Comparison of ENCODE assay signal across 19 cellular contexts in the genomic region with DNA sequence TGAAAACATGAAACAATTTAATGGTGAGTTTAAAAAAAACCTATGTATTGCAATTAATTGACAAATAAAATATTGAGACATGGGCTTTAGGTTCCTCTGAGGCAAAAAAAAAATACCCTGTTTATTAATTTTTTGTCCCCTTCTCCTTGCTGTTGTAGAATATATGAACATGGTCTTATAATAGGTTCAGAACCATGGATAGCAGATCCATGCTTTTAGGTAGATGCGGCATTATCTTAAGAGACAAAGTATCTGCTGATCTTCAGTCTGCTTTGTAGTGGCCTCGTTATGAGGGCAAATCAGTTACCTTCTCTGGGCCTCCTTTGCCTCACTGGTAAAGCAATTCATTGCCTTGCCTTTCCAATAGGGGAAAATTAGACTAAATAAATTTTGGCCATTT.
DNase-seq lines count a peak whose midpoint lies in the region; ATAC-seq, FAIRE-seq and TF ChIP-seq lines count a peak whose summit lies in the region.
"Had no signal": no experiment of that assay in that cellular context is flagged by ENCODE, and none has a peak within 500 bp of the region (broad histone marks: within the 10 kb centered on the region; RNA-seq: fewer than 3 reads in every experiment).

No MANE protein-coding gene starts in this region.

- no peak overlapping the region for H3K4me3 ChIP-seq in HepG2 (replicated peaks in 1 of 3; ENCODE audit: insufficient read depth in 1 of 3, low read depth in 2 of 3, low read length in 3 of 3)
- no peak overlapping the region for H3K4me3 ChIP-seq in right lobe of liver
- no peak overlapping the region for H3K4me3 ChIP-seq in adipocyte (ENCODE audit: low read length)
- H3K4me3 ChIP-seq in vagina: no peak overlapping the region
- H3K4me3 ChIP-seq: PC-9 had no signal

- peaks cover 5% of the 10 kb centered on the region for H3K9me3 Mint-ChIP-seq in natural killer cell treated with Interleukin-12 subunit alpha and Interleukin-12 subunit beta and Interleukin-15 and Interleukin-18, amount 100 ng/mL, for 72 hours

- CTCF ChIA-PET in HepG2 (lab: Yijun Ruan, JAX; ENCODE audit: low intra/inter-chr PET ratio, low total read pairs): no interaction called here

- H3K9ac ChIP-seq in HepG2 (ENCODE audit: insufficient read depth, low read depth, low read length) (no peak overlapping the region), adipocyte (ENCODE audit: low read length) (no peak overlapping the region)

- TF ChIP-seq EP300 in HepG2 (IDR thresholded peaks at IDR 0.05; ENCODE audit: low read depth in 2 of 2, low read length in 2 of 2) (no peak), HepG2 (CRISPR knock-in tag; IDR thresholded peaks at IDR 0.05; ENCODE audit: borderline replicate concordance) (no peak)

- no peak for TF ChIP-seq RAD21 in HepG2 (CRISPR knock-in tag; IDR thresholded peaks at IDR 0.05)

- H3K4me1 Mint-ChIP-seq in natural killer cell treated with Interleukin-12 subunit alpha and Interleukin-12 subunit beta and Interleukin-15 and Interleukin-18, amount 100 ng/mL, for 72 hours (ENCODE audit: low read depth in 2 of 2): no peaks in the 10 kb centered on the region
- H3K4me1 Mint-ChIP-seq: CD4-positive, CD25-positive, alpha-beta regulatory T cell had no signal

- TF ChIP-seq POLR2A in HepG2 (IDR thresholded peaks at IDR 0.05; ENCODE audit: insufficient read depth in 1 of 2, low read depth in 2 of 2, low read length in 2 of 2) (no peak), right lobe of liver (IDR thresholded peaks at IDR 0.05) (no peak), vagina (IDR thresholded peaks at IDR 0.05) (no peak)

- TF ChIP-seq CTCF in HepG2 (CRISPR knock-in tag; IDR thresholded peaks at IDR 0.05): no peak
- no peak for TF ChIP-seq CTCF in right lobe of liver (IDR thresholded peaks at IDR 0.05)
- no peak for TF ChIP-seq CTCF in vagina (IDR thresholded peaks at IDR 0.05)

- FAIRE-seq in HepG2 (lab: Jason Lieb, UNC): no peak
- FAIRE-seq: GM12892, GM19239 had no signal

- in situ Hi-C loops in HepG2 (cut with HindIII; ENCODE audit: extremely low pct_ligation_motif_present, low pct_unique_long_range_greater_than_20kb): no loop called here

- H3K27ac Mint-ChIP-seq in natural killer cell treated with Interleukin-12 subunit alpha and Interleukin-12 subunit beta and Interleukin-15 and Interleukin-18, amount 100 ng/mL, for 72 hours: no peak overlapping the region
- H3K27ac Mint-ChIP-seq: CD4-positive, CD25-positive, alpha-beta regulatory T cell; HFFc6 had no signal

- H3K36me3 ChIP-seq in HepG2 (replicated peaks in 1 of 2; ENCODE audit: control insufficient read depth in 1 of 2, insufficient read depth in 2 of 2, low read length in 2 of 2): no peaks in the 10 kb centered on the region
- no peaks in the 10 kb centered on the region for H3K36me3 ChIP-seq in right lobe of liver
- H3K36me3 ChIP-seq in adipocyte (ENCODE audit: control insufficient read depth, insufficient read depth, low read length, severe bottlenecking): no peaks in the 10 kb centered on the region
- no peaks in the 10 kb centered on the region for H3K36me3 ChIP-seq in vagina

- H3K27me3 ChIP-seq in HepG2 (ENCODE audit: control insufficient read depth in 1 of 2, insufficient read depth in 2 of 2, low read length in 2 of 2) (no peaks in the 10 kb centered on the region), right lobe of liver (no peaks in the 10 kb centered on the region), adipocyte (replicated peaks; ENCODE audit: control insufficient read depth, insufficient read depth, low read length) (no peaks in the 10 kb centered on the region), vagina (no peaks in the 10 kb centered on the region)

- intact Hi-C loops in HepG2 (cut with micrococcal nuclease; ENCODE audit: unreplicated experiment): no loop called here
- intact Hi-C loops in right lobe of liver (cut with DNase I): no loop called here
- intact Hi-C loops in vagina (cut with DNase I): no loop called here

- H3K27ac ChIP-seq in HepG2 (ENCODE audit: extremely low read length, insufficient read depth, low read length) (no peak overlapping the region), right lobe of liver (no peak overlapping the region), vagina (no peak overlapping the region)
- H3K27ac ChIP-seq: PC-9 had no signal

- BruUV-seq in HepG2 (replicated peaks; lab: Mats Ljungman, UMichigan): no TSS peak

- H3K4me1 ChIP-seq in HepG2 (ENCODE audit: insufficient read depth, low read length) (no peaks in the 10 kb centered on the region), right lobe of liver (no peaks in the 10 kb centered on the region), adipocyte (ENCODE audit: control insufficient read depth, insufficient read depth, low read length) (no peaks in the 10 kb centered on the region), vagina (no peaks in the 10 kb centered on the region)

- ATAC-seq in HepG2 (no peak), right lobe of liver (no peak), GM18867 (IDR thresholded peaks at IDR 0.05; ENCODE audit: unreplicated experiment) (no peak)
- no peak for ATAC-seq in natural killer cell treated with Interleukin-12 subunit alpha and Interleukin-12 subunit beta and Interleukin-15 and Interleukin-18, amount 100 ng/mL, for 72 hours

- no peak overlapping the region for H3K4me2 ChIP-seq in HepG2 (ENCODE audit: low read depth, low read length)
- H3K4me2 ChIP-seq: PC-9 had no signal

- H3K4me3 Mint-ChIP-seq in natural killer cell treated with Interleukin-12 subunit alpha and Interleukin-12 subunit beta and Interleukin-15 and Interleukin-18, amount 100 ng/mL, for 72 hours: no peak overlapping the region
- H3K4me3 Mint-ChIP-seq: CD4-positive, CD25-positive, alpha-beta regulatory T cell; HFFc6 had no signal

- no peaks in the 10 kb centered on the region for H3K79me2 ChIP-seq in HepG2 (ENCODE audit: insufficient read depth, low read length)

- 33% methylated on average over 2 of the region's 2 CpGs for WGBS in HepG2 (ENCODE audit: low lambda C conversion rate)
- 46% methylated on average over 2 of the region's 2 CpGs for WGBS in right lobe of liver (ENCODE audit: insufficient coverage, low coverage, low lambda C conversion rate, missing lambda C conversion rate)

- no peaks in the 10 kb centered on the region for H4K20me1 ChIP-seq in HepG2 (ENCODE audit: insufficient read depth, low read length)

- H2AFZ ChIP-seq in HepG2 (ENCODE audit: low read length): no peak overlapping the region
- H2AFZ ChIP-seq: PC-9 had no signal

- DNase-seq in HepG2 (ENCODE audit: low spot score): no peak
- no peak for DNase-seq in right lobe of liver
- DNase-seq in adipocyte (ENCODE audit: low read depth): peak; percentile 3
- DNase-seq in iPS-NIHi7 (ENCODE audit: extremely low spot score): peak; percentile 19
- no peak for DNase-seq in vagina (ENCODE audit: extremely low spot score in 2 of 2)
- no peak for DNase-seq in natural killer cell treated with Interleukin-12 subunit alpha and Interleukin-12 subunit beta and Interleukin-15 and Interleukin-18, amount 100 ng/mL, for 72 hours (ENCODE audit: low spot score)
- DNase-seq in stimulated activated CD4-positive, alpha-beta T cell treated with anti-CD3 and anti-CD28 coated beads, Interleukin-4, amount 100 ng/mL, for 24 hours: no peak
- DNase-seq: AML-193; CD4-positive, CD25-positive, alpha-beta regulatory T cell; DMS79; HFFc6; NCI-H1417 treated with DMSO at 0.1 percent for 48 hours; NCI-H2081 treated with DMSO at 0.1 percent for 48 hours; NCI-H526; PC-9; Right ventricle myocardium superior had no signal

- H3K9me3 ChIP-seq in HepG2 (ENCODE audit: low read length): no peaks in the 10 kb centered on the region
- H3K9me3 ChIP-seq in right lobe of liver: no peaks in the 10 kb centered on the region
- H3K9me3 ChIP-seq in adipocyte (ENCODE audit: control insufficient read depth, low read length): no peaks in the 10 kb centered on the region
- H3K9me3 ChIP-seq in vagina: no peaks in the 10 kb centered on the region

- POLR2A ChIA-PET in HepG2 (lab: Yijun Ruan, JAX): no interaction called here

- H3K27me3 Mint-ChIP-seq in natural killer cell treated with Interleukin-12 subunit alpha and Interleukin-12 subunit beta and Interleukin-15 and Interleukin-18, amount 100 ng/mL, for 72 hours: no peaks in the 10 kb centered on the region
- H3K27me3 Mint-ChIP-seq: CD4-positive, CD25-positive, alpha-beta regulatory T cell had no signal

- H3K36me3 Mint-ChIP-seq in natural killer cell treated with Interleukin-12 subunit alpha and Interleukin-12 subunit beta and Interleukin-15 and Interleukin-18, amount 100 ng/mL, for 72 hours: no peaks in the 10 kb centered on the region
- H3K36me3 Mint-ChIP-seq: CD4-positive, CD25-positive, alpha-beta regulatory T cell had no signal

TF ChIP-seq in HepG2, 621 proteins besides CTCF, POLR2A, EP300 and RAD21 (continues in another document):
- TF ChIP-seq ZNF616 (CRISPR knock-in tag; IDR thresholded peaks at IDR 0.05; ENCODE audit: low read depth) (no peak), MIER2 (CRISPR knock-in tag; IDR thresholded peaks at IDR 0.05) (peak; percentile 87), TARDBP (CRISPR knock-in tag; IDR thresholded peaks at IDR 0.05) (no peak)
- TF ChIP-seq, protein P1, sequence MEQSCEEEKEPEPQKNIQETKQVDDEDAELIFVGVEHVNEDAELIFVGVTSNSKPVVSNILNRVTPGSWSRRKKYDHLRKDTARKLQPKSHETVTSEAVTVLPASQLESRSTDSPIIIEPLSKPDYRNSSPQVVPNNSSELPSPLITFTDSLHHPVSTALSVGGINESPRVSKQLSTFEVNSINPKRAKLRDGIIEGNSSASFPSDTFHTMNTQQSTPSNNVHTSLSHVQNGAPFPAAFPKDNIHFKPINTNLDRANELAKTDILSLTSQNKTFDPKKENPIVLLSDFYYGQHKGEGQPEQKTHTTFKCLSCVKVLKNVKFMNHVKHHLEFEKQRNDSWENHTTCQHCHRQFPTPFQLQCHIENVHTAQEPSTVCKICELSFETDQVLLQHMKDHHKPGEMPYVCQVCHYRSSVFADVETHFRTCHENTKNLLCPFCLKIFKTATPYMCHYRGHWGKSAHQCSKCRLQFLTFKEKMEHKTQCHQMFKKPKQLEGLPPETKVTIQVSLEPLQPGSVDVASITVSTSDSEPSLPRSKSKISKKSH (CRISPR knock-in tag; IDR thresholded peaks at IDR 0.05; ENCODE audit: borderline replicate concordance): no peak

Comparison
In these comparisons a context has a peak if more than half of its experiments do, and no peak if none do; other contexts are left out.
1. DNase-seq: peak in adipocyte (single experiment) and iPS-NIHi7 (single experiment); none in HepG2 (single experiment), right lobe of liver (0 of 3), vagina (0 of 2), natural killer cell treated with Interleukin-12 subunit alpha and Interleukin-12 subunit beta and Interleukin-15 and Interleukin-18, amount 100 ng/mL, for 72 hours (single experiment) and stimulated activated CD4-positive, alpha-beta T cell treated with anti-CD3 and anti-CD28 coated beads, Interleukin-4, amount 100 ng/mL, for 24 hours (single experiment).